In the genomic region with DNA sequence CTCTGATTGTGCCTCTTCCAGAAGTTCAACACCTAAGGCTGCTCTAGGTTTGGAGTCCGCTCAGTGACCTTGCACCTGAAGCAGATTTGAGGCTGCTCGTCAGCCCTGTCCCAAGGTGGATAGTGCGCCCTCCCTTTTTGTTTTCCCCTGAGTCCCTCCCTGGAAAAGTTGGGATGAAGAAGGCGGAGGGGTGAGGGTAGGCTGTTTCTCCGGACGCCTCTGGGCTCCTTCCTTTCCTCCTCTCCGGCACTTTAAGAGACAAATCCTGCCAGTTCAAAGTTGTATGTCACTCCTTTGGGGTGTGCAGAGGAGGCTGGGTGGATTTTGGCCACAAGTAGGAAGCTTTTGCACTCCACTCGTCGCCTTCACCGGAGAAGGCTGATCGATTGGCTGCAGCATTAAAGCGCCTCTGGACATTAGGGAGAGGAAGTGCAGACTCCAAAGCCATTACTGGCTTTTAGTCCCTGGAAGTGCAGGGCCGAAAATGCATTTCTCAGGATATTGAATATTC, we compare ENCODE assay signal across 9 cellular contexts.
A peak's percentile ranks its signal among the peaks of the same experiment; 100 is the strongest.
DNase-seq lines count a peak whose midpoint lies in the region; ATAC-seq and TF ChIP-seq lines count a peak whose summit lies in the region.
"Had no signal": no experiment of that assay in that cellular context is flagged by ENCODE, and none has a peak within 500 bp of the region (broad histone marks: within the 10 kb centered on the region; RNA-seq: fewer than 3 reads in every experiment).

No MANE protein-coding gene starts in this region.

- no TSS peak for BruUV-seq in Panc1 (replicated peaks; lab: Mats Ljungman, UMichigan)

- intact Hi-C loops in Panc1 (cut with micrococcal nuclease; ENCODE audit: unreplicated experiment): no loop called here
- intact Hi-C loops in testis (cut with DNase I; ENCODE audit: low total_unique reads): no loop called here

- H2BK12ac ChIP-seq in mesenchymal stem cell (ENCODE audit: low read length in 2 of 2): peak overlapping the region in 1 of 2 experiments; percentile 11

- H3K36me3 ChIP-seq in Panc1 (ENCODE audit: control insufficient read depth, insufficient read depth, low read length) (no peaks in the 10 kb centered on the region; the same call in 1 of the 2 replicates), esophagus (ENCODE audit: control insufficient read depth in 2 of 2, insufficient read depth in 2 of 2, low read length in 1 of 2) (no peaks in the 10 kb centered on the region), mesenchymal stem cell (ENCODE audit: control insufficient read depth in 1 of 2, insufficient read depth in 2 of 2, low read depth in 1 of 2, low read length in 2 of 2) (no peaks in the 10 kb centered on the region), testis (ENCODE audit: low read depth, missing control alignments) (no peaks in the 10 kb centered on the region)

- H4K8ac ChIP-seq in mesenchymal stem cell (ENCODE audit: low read length): peak overlapping the region; percentile 66

- no peaks in the 10 kb centered on the region for H3K9me3 ChIP-seq in Panc1 (ENCODE audit: control insufficient read depth, insufficient read depth, low read depth, low read length)
- peaks cover 0 to 3% of the 10 kb centered on the region in 2 donors for H3K9me3 ChIP-seq in esophagus (ENCODE audit: control insufficient read depth in 2 of 2, insufficient read depth in 1 of 2, low read depth in 1 of 2, low read length in 1 of 2)
- no peaks in the 10 kb centered on the region for H3K9me3 ChIP-seq in mesenchymal stem cell (ENCODE audit: control insufficient read depth, low read length)
- no peaks in the 10 kb centered on the region for H3K9me3 ChIP-seq in testis

- no peak overlapping the region for H2AFZ ChIP-seq in mesenchymal stem cell (ENCODE audit: low read depth, low read length)

- H2BK5ac ChIP-seq in mesenchymal stem cell (ENCODE audit: low read depth, low read length, poor library complexity, severe bottlenecking): no peak overlapping the region

- CTCF ChIA-PET in Panc1 (lab: Charles Lee): no interaction called here

- peak overlapping the region; percentile 22 for H4K91ac ChIP-seq in mesenchymal stem cell (ENCODE audit: low read length)

- POLR2A ChIA-PET in Panc1 (lab: Charles Lee): no interaction called here

- peaks cover 6% of the 10 kb centered on the region for H3K4me1 ChIP-seq in Panc1 (ENCODE audit: control insufficient read depth, insufficient read depth, low read length)
- peaks cover 0 to 8% of the 10 kb centered on the region in 2 donors for H3K4me1 ChIP-seq in esophagus (ENCODE audit: control insufficient read depth in 2 of 2, insufficient read depth in 2 of 2, low read length in 1 of 2)
- peaks cover 17% of the 10 kb centered on the region for H3K4me1 ChIP-seq in mesenchymal stem cell (ENCODE audit: control insufficient read depth, insufficient read depth, low read depth, low read length)
- H3K4me1 ChIP-seq in testis: no peaks in the 10 kb centered on the region

- H3K23ac ChIP-seq in mesenchymal stem cell (ENCODE audit: low read length in 2 of 2): peak overlapping the region in 1 of 2 experiments; percentile 80

- no peak overlapping the region for H3K27ac ChIP-seq in Panc1 (ENCODE audit: low read length)
- H3K27ac ChIP-seq in esophagus (ENCODE audit: low read depth in 2 of 2, low read length in 1 of 2): peak overlapping the region; percentile 1 to 72
- H3K27ac ChIP-seq in mesenchymal stem cell (ENCODE audit: low read length, poor library complexity, severe bottlenecking): no peak overlapping the region
- peak overlapping the region; percentile 79 to 87 for H3K27ac ChIP-seq in testis

- in situ Hi-C loops in Panc1 (cut with HindIII; ENCODE audit: low pct_unique_long_range_greater_than_20kb, low sequenced_read_pairs): no loop called here

- H3K4me3 ChIP-seq in Panc1 (ENCODE audit: low read depth in 2 of 2, low read length in 2 of 2) (peak overlapping the region; percentile 42 to 49), esophagus (ENCODE audit: low read depth in 1 of 2, low read length in 2 of 2) (peak overlapping the region in 1 of 2 donors; percentile 57), mesenchymal stem cell (ENCODE audit: insufficient read depth in 1 of 2, low read depth in 1 of 2, low read length in 2 of 2) (peak overlapping the region; percentile 79 to 97), testis (peak overlapping the region; percentile 65 to 71)

- H3K27me3 ChIP-seq in Panc1 (ENCODE audit: control insufficient read depth, insufficient read depth, low read length) (peaks cover 50% of the 10 kb centered on the region), esophagus (ENCODE audit: control insufficient read depth in 1 of 2, insufficient read depth in 2 of 2, low read length in 2 of 2) (peaks cover 0 to 5% of the 10 kb centered on the region in 2 donors), mesenchymal stem cell (ENCODE audit: control insufficient read depth in 1 of 2, insufficient read depth in 1 of 2, low read length in 2 of 2) (no peaks in the 10 kb centered on the region), testis (no peaks in the 10 kb centered on the region)

- peak overlapping the region; percentile 98 for H2BK120ac ChIP-seq in mesenchymal stem cell (ENCODE audit: low read depth, low read length)

- peak overlapping the region; percentile 92 for H3K9ac ChIP-seq in mesenchymal stem cell (ENCODE audit: low read length)

- TF ChIP-seq CTCF in Panc1 (IDR thresholded peaks at IDR 0.05) (no peak), testis (IDR thresholded peaks at IDR 0.05) (no peak)

- no peak overlapping the region for H2AK5ac ChIP-seq in mesenchymal stem cell (ENCODE audit: low read length, severe bottlenecking)

- peak; percentile 47; the same call in 1 of the 2 replicates for ATAC-seq in Panc1
- ATAC-seq in GM18498 (IDR thresholded peaks at IDR 0.05; ENCODE audit: unreplicated experiment): no peak
- ATAC-seq: activated CD8-positive, alpha-beta T cell treated with anti-CD3 and anti-CD28 coated beads, Interleukin-2, amount 10 ng/mL, durations not matched to agents 7 days and 5 days had no signal

- peak overlapping the region; percentile 93 to 97 for H3K18ac ChIP-seq in mesenchymal stem cell (ENCODE audit: low read depth in 1 of 2, low read length in 2 of 2)

- H3K4me2 ChIP-seq in mesenchymal stem cell (ENCODE audit: low read length, poor library complexity, severe bottlenecking): peak overlapping the region; percentile 100

- WGBS in esophagus, 2 donors: 35 to 42% methylated on average over 13 of the region's 13 CpGs
- WGBS in mesenchymal stem cell: 17% methylated on average over 9 of the region's 13 CpGs
- WGBS in testis, 2 donors: 4% methylated on average over 10 to 13 of the region's 13 CpGs

- DNase-seq in Panc1 (ENCODE audit: low read depth, low spot score) (no peak), mesenchymal stem cell (peak; percentile 50), testis (no peak), NCI-H1092 (lab: John Stamatoyannopoulos, UW) (no peak), NCI-H2081 (lab: John Stamatoyannopoulos, UW) (no peak), NCI-H524 treated with DMSO at 0.1 percent for 48 hours (lab: John Stamatoyannopoulos, UW) (no peak)
- DNase-seq: activated CD8-positive, alpha-beta T cell treated with anti-CD3 and anti-CD28 coated beads, Interleukin-2, amount 10 ng/mL, durations not matched to agents 7 days and 5 days had no signal

- no peaks in the 10 kb centered on the region for H3K79me1 ChIP-seq in mesenchymal stem cell (replicated peaks; ENCODE audit: low read length, poor library complexity, severe bottlenecking)

- H3K14ac ChIP-seq in mesenchymal stem cell (ENCODE audit: low read length in 2 of 2): no peak overlapping the region

- H2BK15ac ChIP-seq in mesenchymal stem cell (ENCODE audit: low read depth, poor library complexity, severe bottlenecking): peak overlapping the region; percentile 99

- no peak for TF ChIP-seq POLR2A in testis (IDR thresholded peaks at IDR 0.05)

- H3K4ac ChIP-seq in mesenchymal stem cell (ENCODE audit: low read depth in 1 of 2, low read length in 2 of 2): peak overlapping the region; percentile 54 to 80

Comparison
In these comparisons a context has a peak if more than half of its experiments do, and no peak if none do; other contexts are left out.
1. H3K27ac ChIP-seq: peak in esophagus (2 of 2) and testis (2 of 2); none in Panc1 (single experiment) and mesenchymal stem cell (single experiment).